In the genomic region with DNA sequence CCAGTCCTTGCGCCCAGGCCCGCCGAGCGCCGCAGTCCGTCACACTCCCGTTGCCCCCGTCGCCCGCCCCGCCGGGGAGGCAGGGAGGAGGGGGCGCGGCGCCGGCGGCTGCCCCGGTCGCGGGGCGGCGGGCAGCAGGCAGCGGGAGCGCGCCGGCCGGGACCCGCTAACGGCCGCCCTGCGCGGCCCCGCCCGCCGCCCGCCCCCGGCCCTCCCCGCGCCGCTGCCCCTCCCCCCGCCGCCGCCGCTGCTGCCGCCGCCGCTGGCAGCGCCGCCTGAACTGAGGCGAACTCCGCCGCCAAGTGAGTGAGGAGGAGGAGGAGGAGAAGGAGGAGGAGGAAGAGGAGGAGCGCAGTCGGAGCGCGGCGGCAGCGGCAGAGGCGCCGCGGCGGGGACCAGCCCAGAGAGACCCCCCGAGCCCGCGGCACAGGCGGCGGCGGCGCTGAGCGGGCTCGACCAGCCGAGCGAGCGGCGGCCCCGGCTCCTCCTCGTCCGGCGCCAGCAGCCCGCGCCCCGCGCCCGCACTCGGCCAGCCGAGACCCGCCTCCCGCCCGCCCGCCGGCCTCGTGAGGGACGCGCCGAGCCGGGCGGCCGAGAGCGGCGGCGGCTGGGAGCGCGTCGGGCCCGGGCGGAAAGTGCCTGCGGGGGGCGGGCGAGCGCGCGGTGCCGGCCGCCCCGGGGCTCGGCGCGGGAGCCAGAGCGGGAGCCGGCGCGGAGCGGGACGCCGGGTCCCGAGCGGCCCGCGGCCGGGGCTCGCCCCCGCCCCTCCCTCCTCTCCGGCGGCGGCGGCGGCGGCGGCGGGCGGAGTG, we compare ENCODE assay signal across 8 cellular contexts. TPM values are rescaled to one million over a fixed set of nuclear protein-coding genes. Genes with fewer than 3 reads are reported as not detected.
DNase-seq lines count a peak whose midpoint lies in the region; ATAC-seq, FAIRE-seq and TF ChIP-seq lines count a peak whose summit lies in the region.

QKI (plus strand) TSS at position 352 of the 809 bp plus-strand sequence. CDS start 476 bp downstream, outside the sequence.

- H2AFZ ChIP-seq in keratinocyte (ENCODE audit: control insufficient read depth, low read length) (peak within 1 kb of the TSS; percentile 87), Karpas-422 (ENCODE audit: low read length) (no peak within 1 kb of the TSS)

- H3K27ac ChIP-seq in keratinocyte (ENCODE audit: control insufficient read depth, insufficient read depth, low read length) = peak within 1 kb of the TSS; percentile 90
- H3K27ac ChIP-seq in Karpas-422 (ENCODE audit: low read length) = no peak within 1 kb of the TSS

- peak within 1 kb of the TSS; percentile 96 for H3K4me3 ChIP-seq in GM12865 (ENCODE audit: low read depth, low read length)
- peak within 1 kb of the TSS; percentile 74 to 86 for H3K4me3 ChIP-seq in cardiac fibroblast (replicated peaks in 1 of 2; ENCODE audit: low read depth in 2 of 2, low read length in 2 of 2)
- peak within 1 kb of the TSS; percentile 66 to 94 (median 82) for H3K4me3 ChIP-seq in keratinocyte (ENCODE audit: control insufficient read depth in 2 of 3, extremely low read depth in 1 of 3, insufficient read depth in 2 of 3, low read depth in 1 of 3, low read length in 3 of 3)
- no peak within 1 kb of the TSS for H3K4me3 ChIP-seq in Karpas-422 (ENCODE audit: low read length)

- H3K79me2 ChIP-seq in keratinocyte (ENCODE audit: control insufficient read depth, insufficient read depth, low read length) (peaks cover 43% of the 10 kb centered on the region), Karpas-422 (ENCODE audit: low read length) (no peaks in the 10 kb centered on the region)

- TF ChIP-seq CTCF in GM12865 (IDR thresholded peaks at IDR 0.05; ENCODE audit: insufficient read depth, low read depth, low read length, missing control alignments) (no peak), WTC11 (IDR thresholded peaks at IDR 0.05) (no peak), cardiac fibroblast (IDR thresholded peaks at IDR 0.05; ENCODE audit: low read depth, low read length) (no peak), keratinocyte (optimal IDR thresholded peaks at IDR 0.05 in 1 of 3, IDR thresholded peaks at IDR 0.05 in 1 of 3, conservative IDR thresholded peaks at IDR 0.05 in 1 of 3; ENCODE audit: extremely low read depth in 1 of 3, insufficient read depth in 2 of 3, low read length in 3 of 3) (peak in 1 of 3 experiments; percentile 12)

- H3K9me3 ChIP-seq in keratinocyte (ENCODE audit: control insufficient read depth, low read depth, low read length) (no peaks in the 10 kb centered on the region), Karpas-422 (ENCODE audit: low read length) (0 out of 2 replicates have a peak, but pooled peaks cover 4% of the 10 kb centered on the region)

- peak within 1 kb of the TSS; percentile 72 for H3K4me3 Mint-ChIP-seq in WTC11

- no peaks in the 10 kb centered on the region for H3K27me3 Mint-ChIP-seq in WTC11 (ENCODE audit: low read depth)

- peaks cover 47% of the 10 kb centered on the region for H3K4me1 Mint-ChIP-seq in WTC11

- CTCF ChIA-PET in WTC11 (lab: Charles Lee) = no interaction called here

- H3K27ac Mint-ChIP-seq in WTC11 = no peak within 1 kb of the TSS

- peaks cover 4% of the 10 kb centered on the region for H4K20me1 ChIP-seq in keratinocyte (ENCODE audit: control insufficient read depth, extremely low read depth, insufficient read depth, low read length)
- H4K20me1 ChIP-seq in Karpas-422 (ENCODE audit: insufficient read depth, low read depth, low read length) = no peaks in the 10 kb centered on the region

- H3K4me1 ChIP-seq in keratinocyte (ENCODE audit: control insufficient read depth, extremely low read depth, insufficient read depth, low read length) (peaks cover 14% of the 10 kb centered on the region), Karpas-422 (ENCODE audit: low read length) (no peaks in the 10 kb centered on the region)

- dilution Hi-C loops in keratinocyte (cut with MboI; ENCODE audit: extremely low pct_ligation_motif_present, low sequenced_read_pairs) = no loop called here

- DNase-seq in GM12865 (ENCODE audit: low read depth) (peak; percentile 88), HCEC 1CT (peak; percentile 75), NCI-H1048 (lab: John Stamatoyannopoulos, UW) (peak; percentile 22), WTC11 (ENCODE audit: low spot score) (peak; percentile 55), cardiac fibroblast (ENCODE audit: low read depth in 2 of 2) (peak; percentile 73 to 88), keratinocyte (ENCODE audit: low read depth, low spot score) (no peak), Karpas-422 (no peak)
- DNase-seq in stimulated activated CD4-positive, alpha-beta T cell treated with anti-CD3 and anti-CD28 coated beads, Interleukin-12 subunit alpha, Interleukin-12 subunit beta, amount 100 ng/mL, for 48 hours (ENCODE audit: low read depth in 2 of 3, low spot score in 1 of 3) = peak; percentile 41 to 73 (median 63)

- ATAC-seq in WTC11 = peak; percentile 42

- H3K27me3 ChIP-seq in keratinocyte (ENCODE audit: control insufficient read depth, extremely low read depth, insufficient read depth, low read length) (no peaks in the 10 kb centered on the region), Karpas-422 (ENCODE audit: low read length) (no peaks in the 10 kb centered on the region)

- POLR2A ChIA-PET in WTC11 (lab: Charles Lee) = no interaction called here

- H3K36me3 ChIP-seq in keratinocyte (ENCODE audit: control insufficient read depth in 2 of 2, extremely low read depth in 1 of 2, insufficient read depth in 2 of 2, low read length in 2 of 2) = no peaks in the 10 kb centered on the region
- H3K36me3 ChIP-seq in Karpas-422 (ENCODE audit: insufficient read depth, low read length) = no peaks in the 10 kb centered on the region

- H3K9me2 ChIP-seq in Karpas-422 (replicated peaks; ENCODE audit: insufficient read depth, low read length) = no peaks in the 10 kb centered on the region

- H3K9me1 ChIP-seq in keratinocyte (ENCODE audit: control insufficient read depth, extremely low read depth, insufficient read depth, low read length) = no peaks in the 10 kb centered on the region

- peak within 1 kb of the TSS; percentile 94 for H3K9ac ChIP-seq in keratinocyte (ENCODE audit: control insufficient read depth, extremely low read depth, insufficient read depth, low read length)
- H3K9ac ChIP-seq in Karpas-422 (ENCODE audit: low read length) = no peak within 1 kb of the TSS

- H3K4me2 ChIP-seq in keratinocyte (ENCODE audit: control insufficient read depth, extremely low read depth, insufficient read depth, low read depth, low read length) (peak within 1 kb of the TSS; percentile 97), Karpas-422 (ENCODE audit: low read depth, low read length, poor library complexity, severe bottlenecking) (no peak within 1 kb of the TSS)

- no peaks in the 10 kb centered on the region for H3K36me3 Mint-ChIP-seq in WTC11

- FAIRE-seq in keratinocyte (lab: Jason Lieb, UNC) = no peak

- H3K9me3 Mint-ChIP-seq in WTC11 = no peaks in the 10 kb centered on the region

TF ChIP-seq in WTC11, 78 proteins besides CTCF, POLR2A, EP300 and RAD21:
- TF ChIP-seq, protein P1, sequence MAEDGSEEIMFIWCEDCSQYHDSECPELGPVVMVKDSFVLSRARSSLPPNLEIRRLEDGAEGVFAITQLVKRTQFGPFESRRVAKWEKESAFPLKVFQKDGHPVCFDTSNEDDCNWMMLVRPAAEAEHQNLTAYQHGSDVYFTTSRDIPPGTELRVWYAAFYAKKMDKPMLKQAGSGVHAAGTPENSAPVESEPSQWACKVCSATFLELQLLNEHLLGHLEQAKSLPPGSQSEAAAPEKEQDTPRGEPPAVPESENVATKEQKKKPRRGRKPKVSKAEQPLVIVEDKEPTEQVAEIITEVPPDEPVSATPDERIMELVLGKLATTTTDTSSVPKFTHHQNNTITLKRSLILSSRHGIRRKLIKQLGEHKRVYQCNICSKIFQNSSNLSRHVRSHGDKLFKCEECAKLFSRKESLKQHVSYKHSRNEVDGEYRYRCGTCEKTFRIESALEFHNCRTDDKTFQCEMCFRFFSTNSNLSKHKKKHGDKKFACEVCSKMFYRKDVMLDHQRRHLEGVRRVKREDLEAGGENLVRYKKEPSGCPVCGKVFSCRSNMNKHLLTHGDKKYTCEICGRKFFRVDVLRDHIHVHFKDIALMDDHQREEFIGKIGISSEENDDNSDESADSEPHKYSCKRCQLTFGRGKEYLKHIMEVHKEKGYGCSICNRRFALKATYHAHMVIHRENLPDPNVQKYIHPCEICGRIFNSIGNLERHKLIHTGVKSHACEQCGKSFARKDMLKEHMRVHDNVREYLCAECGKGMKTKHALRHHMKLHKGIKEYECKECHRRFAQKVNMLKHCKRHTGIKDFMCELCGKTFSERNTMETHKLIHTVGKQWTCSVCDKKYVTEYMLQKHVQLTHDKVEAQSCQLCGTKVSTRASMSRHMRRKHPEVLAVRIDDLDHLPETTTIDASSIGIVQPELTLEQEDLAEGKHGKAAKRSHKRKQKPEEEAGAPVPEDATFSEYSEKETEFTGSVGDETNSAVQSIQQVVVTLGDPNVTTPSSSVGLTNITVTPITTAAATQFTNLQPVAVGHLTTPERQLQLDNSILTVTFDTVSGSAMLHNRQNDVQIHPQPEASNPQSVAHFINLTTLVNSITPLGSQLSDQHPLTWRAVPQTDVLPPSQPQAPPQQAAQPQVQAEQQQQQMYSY (CRISPR knock-in tag; IDR thresholded peaks at IDR 0.05) = no peak
- TF ChIP-seq ZNF263 (CRISPR knock-in tag; IDR thresholded peaks at IDR 0.05; ENCODE audit: low read depth) (peak; percentile 91), ZNF416 (CRISPR knock-in tag; IDR thresholded peaks at IDR 0.05) (0 out of 2 replicates have a peak, but pooled peaks have one; percentile 50)

RNA-seq across cellular contexts. Expression of gene QKI, which starts in this region (rescaled TPM):
- 134 to 145 TPM (median 138 TPM) in 3 replicates for total RNA-seq in WTC11 (2021)
- 44.7 to 82.8 TPM (median 53.3 TPM) in 3 replicates for polyA plus RNA-seq in keratinocyte
- polyA plus RNA-seq in keratinocyte (2011; ENCODE audit: low read depth) = 99.8 TPM
- 53.5 and 69.8 TPM in 2 replicates for polyA plus RNA-seq in keratinocyte (2011; cell fraction: cytosol; rRNA removed)
- polyA plus RNA-seq in keratinocyte (2011; cell fraction: nucleus; rRNA removed) = 66.5 and 75.1 TPM in 2 replicates
- 38.5 and 47.5 TPM in 2 replicates for polyA plus RNA-seq in keratinocyte (2012; ENCODE audit: low replicate concordance)
- polyA minus RNA-seq in keratinocyte = 135 to 160 TPM (median 157 TPM) in 3 replicates
- 79.2 TPM for polyA minus RNA-seq in keratinocyte (2011; cell fraction: cytosol; rRNA and poly(A)+ RNA removed)
- polyA minus RNA-seq in keratinocyte (2011; cell fraction: nucleus; rRNA and poly(A)+ RNA removed) = 79.6 and 101 TPM in 2 replicates
- total RNA-seq in Karpas-422 (2014; rRNA removed; shearing (Covaris generic); ENCODE audit: low replicate concordance) = 0.04 TPM in 1 of 2 replicates, not detected in the other

Comparison
In these comparisons a context has a peak if more than half of its experiments do, and no peak if none do; other contexts are left out.
1. RNA of gene QKI (total RNA-seq): 134 to 145 TPM in WTC11; 0.04 TPM in Karpas-422; every median in the first group is over 100 times any median in the second.
2. DNase-seq: peak in GM12865 (single experiment), HCEC 1CT (single experiment), NCI-H1048 (single experiment), WTC11 (single experiment), cardiac fibroblast (2 of 2) and stimulated activated CD4-positive, alpha-beta T cell treated with anti-CD3 and anti-CD28 coated beads, Interleukin-12 subunit alpha, Interleukin-12 subunit beta, amount 100 ng/mL, for 48 hours (3 of 3); none in keratinocyte (single experiment) and Karpas-422 (single experiment).